In the genomic region with DNA sequence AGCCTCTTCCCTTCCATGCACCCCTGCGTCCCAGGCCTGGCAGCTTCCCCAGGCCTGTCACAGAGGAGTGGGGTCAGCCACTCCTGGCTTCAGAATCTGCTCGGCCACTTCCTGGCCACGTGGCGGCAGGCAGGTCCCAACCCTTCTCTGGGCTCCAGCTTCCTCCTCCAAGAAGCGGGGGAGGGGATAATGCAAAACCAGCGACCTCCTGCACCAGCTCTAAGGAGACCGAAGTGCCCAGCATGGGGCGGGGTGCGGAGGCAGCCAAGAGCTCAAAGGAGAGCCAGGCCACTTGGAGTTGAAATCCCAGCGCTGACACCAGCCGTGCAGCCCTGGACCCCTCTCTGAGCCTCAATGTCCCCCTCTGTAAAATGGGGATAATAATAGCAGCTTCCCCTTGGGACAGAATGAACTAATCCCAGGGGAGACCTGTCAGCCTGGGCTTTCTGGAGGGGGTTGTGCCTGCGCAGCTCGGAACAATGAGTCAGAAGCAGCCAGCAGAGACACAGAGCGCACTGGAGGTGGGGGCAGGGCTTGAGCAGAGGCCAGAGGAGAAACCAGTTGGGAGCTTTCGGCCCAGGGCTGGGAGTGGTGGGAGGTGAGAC, we compare ENCODE assay signal across 8 cellular contexts. TPM values are rescaled to one million over a fixed set of nuclear protein-coding genes. Genes with fewer than 3 reads are reported as not detected.
DNase-seq lines count a peak whose midpoint lies in the region; ATAC-seq and TF ChIP-seq lines count a peak whose summit lies in the region.

No MANE protein-coding gene starts in this region.

- H3K27ac Mint-ChIP-seq in T-helper 2 cell treated with Interferon-gamma antibody and Interleukin-4, amounts not matched to agents 5 μg/mL and 100 μg/mL, for 36 hours: no peak overlapping the region

- H3K9me3 Mint-ChIP-seq in T-helper 2 cell treated with Interferon-gamma antibody and Interleukin-4, amounts not matched to agents 5 μg/mL and 100 μg/mL, for 36 hours: no peaks in the 10 kb centered on the region

- H3K27me3 ChIP-seq in aorta (ENCODE audit: control insufficient read depth in 1 of 2, insufficient read depth in 2 of 2, low read length in 1 of 2): no peaks in the 10 kb centered on the region

- no peaks in the 10 kb centered on the region for H3K9me3 ChIP-seq in mucosa of descending colon
- H3K9me3 ChIP-seq in aorta (ENCODE audit: control insufficient read depth, low read length): no peaks in the 10 kb centered on the region

- no peaks in the 10 kb centered on the region for H3K36me3 Mint-ChIP-seq in T-helper 2 cell treated with Interferon-gamma antibody and Interleukin-4, amounts not matched to agents 5 μg/mL and 100 μg/mL, for 36 hours (ENCODE audit: low read depth)

- no peaks in the 10 kb centered on the region for H3K4me1 Mint-ChIP-seq in T-helper 2 cell treated with Interferon-gamma antibody and Interleukin-4, amounts not matched to agents 5 μg/mL and 100 μg/mL, for 36 hours (ENCODE audit: low read depth)

- ATAC-seq in esophagus mucosa (peak; percentile 88), mucosa of descending colon (peak; percentile 55), aorta (ENCODE audit: low FRiP score) (peak; percentile 67), HG02763 (IDR thresholded peaks at IDR 0.05; ENCODE audit: unreplicated experiment) (no peak), GM18909 (IDR thresholded peaks at IDR 0.05; ENCODE audit: poor library complexity, unreplicated experiment) (no peak)

- TF ChIP-seq CTCF in GM12865 (IDR thresholded peaks at IDR 0.05; ENCODE audit: insufficient read depth, low read depth, low read length, missing control alignments): no peak
- TF ChIP-seq CTCF in mucosa of descending colon (IDR thresholded peaks at IDR 0.05): no peak

- no peak overlapping the region for H3K4me3 Mint-ChIP-seq in T-helper 2 cell treated with Interferon-gamma antibody and Interleukin-4, amounts not matched to agents 5 μg/mL and 100 μg/mL, for 36 hours

- peaks cover 14% of the 10 kb centered on the region for H3K4me1 ChIP-seq in mucosa of descending colon (ENCODE audit: low read depth)
- no peaks in the 10 kb centered on the region for H3K4me1 ChIP-seq in aorta (ENCODE audit: control insufficient read depth in 1 of 2, insufficient read depth in 2 of 2, low read length in 2 of 2)

- H3K27ac ChIP-seq in aorta (ENCODE audit: low read depth in 1 of 2, low read length in 2 of 2): no peak overlapping the region

- intact Hi-C loops in mucosa of descending colon (cut with DNase I, micrococcal nuclease): no loop called here
- intact Hi-C loops in aorta (cut with DNase I): no loop called here

- H3K27me3 Mint-ChIP-seq in T-helper 2 cell treated with Interferon-gamma antibody and Interleukin-4, amounts not matched to agents 5 μg/mL and 100 μg/mL, for 36 hours (ENCODE audit: low read depth): no peaks in the 10 kb centered on the region

- WGBS in aorta, 2 donors: 16 to 24% methylated on average over 15 of the region's 15 CpGs

- H3K36me3 ChIP-seq in mucosa of descending colon (ENCODE audit: low read depth) (no peaks in the 10 kb centered on the region), aorta (ENCODE audit: control insufficient read depth in 1 of 2, insufficient read depth in 2 of 2, low read length in 1 of 2) (no peaks in the 10 kb centered on the region)

- DNase-seq in GM12865 (ENCODE audit: low read depth): peak; percentile 47
- peak; percentile 48 for DNase-seq in RKO (ENCODE audit: low spot score)
- peak; percentile 53 to 73 (median 56) for DNase-seq in mucosa of descending colon
- DNase-seq in aorta: peak; percentile 88 to 90
- no peak for DNase-seq in T-helper 2 cell treated with Interferon-gamma antibody and Interleukin-4, amounts not matched to agents 5 μg/mL and 100 μg/mL, for 36 hours (ENCODE audit: low spot score)

- H3K4me3 ChIP-seq in GM12865 (ENCODE audit: low read depth, low read length) (no peak overlapping the region), mucosa of descending colon (no peak overlapping the region), aorta (ENCODE audit: low read length in 2 of 2) (no peak overlapping the region)

RNA-seq across cellular contexts. Expression of gene PICK1, which starts 22.8 kb away (rescaled TPM):
- 22.6 TPM for total RNA-seq in esophagus mucosa
- total RNA-seq in mucosa of descending colon: 10 to 100 TPM; 30.9 to 40.7 (median 37.9) TPM
- 10 to 100 TPM; 25.0 to 26.4 TPM for total RNA-seq in aorta
- polyA plus RNA-seq in aorta: 10 to 100 TPM in 1 of 2 donors, 1 to 10 TPM in 1; 9.5 to 46.2 TPM

RNA-seq across cellular contexts. Expression of gene SLC16A8, which starts 49.6 kb away (rescaled TPM):
- total RNA-seq in esophagus mucosa (0.24 TPM), mucosa of descending colon (not detected), aorta (under 1 TPM in 1 of 2 donors, not detected in 1; 0.81 TPM)
- polyA plus RNA-seq in aorta: under 1 TPM; 0.25 to 0.72 TPM

RNA-seq across cellular contexts. Expression of gene SOX10, which starts 50.0 kb away (rescaled TPM):
- total RNA-seq in esophagus mucosa: 0.44 TPM
- 10 to 100 TPM in 1 of 3 donors, 1 to 10 TPM in 1, under 1 TPM in 1; 0.46 to 21.2 (median 1.7) TPM for total RNA-seq in mucosa of descending colon
- 1 to 10 TPM; 2.6 to 5.9 TPM for total RNA-seq in aorta
- polyA plus RNA-seq in aorta: under 1 TPM in 1 of 2 donors, not detected in 1; 0.08 TPM

Comparison
In these comparisons a context has a peak if more than half of its experiments do, and no peak if none do; other contexts are left out.
1. ATAC-seq: peak in esophagus mucosa (single experiment), mucosa of descending colon (single experiment) and aorta (single experiment); none in HG02763 (single experiment) and GM18909 (single experiment).